ENCODE assay signal across 8 cellular contexts in genomic region chr11:14578551-14578956, GRCh38. TPM values are rescaled to one million over a fixed set of nuclear protein-coding genes. Genes with fewer than 3 reads are reported as not detected.
DNase-seq lines count a peak whose midpoint lies in the region; ATAC-seq, FAIRE-seq and TF ChIP-seq lines count a peak whose summit lies in the region.

No MANE protein-coding gene starts in this region.

- DNase-seq in Daoy (ENCODE audit: low read depth) (peak; percentile 24), bronchial epithelial cell (ENCODE audit: low read depth) (peak; percentile 65), mesenteric fat pad (ENCODE audit: low spot score) (no peak), NCI-H2171 treated with DMSO at 0.1 percent for 48 hours (lab: John Stamatoyannopoulos, UW) (no peak)
- DNase-seq in Jurkat, Clone E6-1 (ENCODE audit: low read depth, low spot score) = peak; percentile 91
- peak in 8 of 9 donors; percentile 57 to 95 (median 92) for DNase-seq in naive thymus-derived CD4-positive, alpha-beta T cell

- CTCF ChIA-PET in naive thymus-derived CD4-positive, alpha-beta T cell (lab: Charles Lee) = interaction anchor here (0.7 to 2.3 kb wide), 12 partner anchors 10 to 328 kb away, joined by 3 to 17 read pairs (median 4); partner anchors contain the start of gene PDE3B

- H3K9me3 Mint-ChIP-seq in T-helper 1 cell treated with Interleukin-12 subunit alpha and Interleukin-12 subunit beta and Interleukin-4 antibody, amounts not matched to agents 30 μg/mL and 1 μg/mL, for 36 hours = peaks cover 27% of the 10 kb centered on the region
- H3K9me3 Mint-ChIP-seq in naive thymus-derived CD4-positive, alpha-beta T cell = peaks cover 10 to 33% (median 24%) of the 10 kb centered on the region in 11 donors

- H3K4me1 ChIP-seq in naive thymus-derived CD4-positive, alpha-beta T cell (ENCODE audit: control insufficient read depth in 2 of 2, insufficient read depth in 2 of 2, low read length in 2 of 2) = peaks cover 39 to 41% of the 10 kb centered on the region in 2 donors

- POLR2A ChIA-PET in naive thymus-derived CD4-positive, alpha-beta T cell (lab: Charles Lee) = interaction anchor here (0.6 to 5.7 kb wide), 22 partner anchors 11 to 330 kb away, joined by 3 to 67 read pairs (median 4); partner anchors contain the start of genes PDE3B and PSMA1

- peak overlapping the region; percentile 35 for H3K4me3 Mint-ChIP-seq in T-helper 1 cell treated with Interleukin-12 subunit alpha and Interleukin-12 subunit beta and Interleukin-4 antibody, amounts not matched to agents 30 μg/mL and 1 μg/mL, for 36 hours
- peak overlapping the region; percentile 40 to 85 (median 62) for H3K4me3 Mint-ChIP-seq in naive thymus-derived CD4-positive, alpha-beta T cell

- H3K27me3 Mint-ChIP-seq in T-helper 1 cell treated with Interleukin-12 subunit alpha and Interleukin-12 subunit beta and Interleukin-4 antibody, amounts not matched to agents 30 μg/mL and 1 μg/mL, for 36 hours (ENCODE audit: low read depth) = no peaks in the 10 kb centered on the region
- no peaks in the 10 kb centered on the region for H3K27me3 Mint-ChIP-seq in naive thymus-derived CD4-positive, alpha-beta T cell

- peaks cover 67% of the 10 kb centered on the region for H3K36me3 Mint-ChIP-seq in T-helper 1 cell treated with Interleukin-12 subunit alpha and Interleukin-12 subunit beta and Interleukin-4 antibody, amounts not matched to agents 30 μg/mL and 1 μg/mL, for 36 hours (ENCODE audit: low read depth)
- H3K36me3 Mint-ChIP-seq in naive thymus-derived CD4-positive, alpha-beta T cell = peaks cover 19 to 85% (median 35%) of the 10 kb centered on the region in 5 donors

- no peak for TF ChIP-seq CTCF in bronchial epithelial cell (IDR thresholded peaks at IDR 0.05; ENCODE audit: insufficient read depth, low read length, severe bottlenecking)

- peak overlapping the region; percentile 79 for H3K27ac ChIP-seq in naive thymus-derived CD4-positive, alpha-beta T cell (ENCODE audit: low read depth, low read length)

- peaks cover 0 to 8% (median 0%) of the 10 kb centered on the region in 3 experiments for H3K9me3 ChIP-seq in naive thymus-derived CD4-positive, alpha-beta T cell (ENCODE audit: control insufficient read depth in 2 of 3, low read length in 3 of 3)

- FAIRE-seq in bronchial epithelial cell (lab: Jason Lieb, UNC) = peak; percentile 86

- intact Hi-C loops in naive thymus-derived CD4-positive, alpha-beta T cell (cut with micrococcal nuclease) = loop anchor here (1.0 kb wide), 8 partner anchors 16 to 314 kb away; partner anchors contain the start of genes PSMA1 (in 2 of the 2) and CYP2R1 (in 1 of the 2)

- peak overlapping the region; percentile 89 for H3K27ac Mint-ChIP-seq in T-helper 1 cell treated with Interleukin-12 subunit alpha and Interleukin-12 subunit beta and Interleukin-4 antibody, amounts not matched to agents 30 μg/mL and 1 μg/mL, for 36 hours
- peak overlapping the region; percentile 92 to 96 (median 95) for H3K27ac Mint-ChIP-seq in naive thymus-derived CD4-positive, alpha-beta T cell

- no peaks in the 10 kb centered on the region for H3K27me3 ChIP-seq in bronchial epithelial cell (ENCODE audit: control insufficient read depth, insufficient read depth, low read length)
- no peaks in the 10 kb centered on the region for H3K27me3 ChIP-seq in naive thymus-derived CD4-positive, alpha-beta T cell (ENCODE audit: control insufficient read depth in 2 of 2, insufficient read depth in 2 of 2, low read length in 2 of 2)

- no peaks in the 10 kb centered on the region for H3K36me3 ChIP-seq in bronchial epithelial cell (ENCODE audit: control insufficient read depth, insufficient read depth, low read length)
- H3K36me3 ChIP-seq in naive thymus-derived CD4-positive, alpha-beta T cell (ENCODE audit: control insufficient read depth in 2 of 3, insufficient read depth in 3 of 3, low read length in 3 of 3) = no peaks in the 10 kb centered on the region

- no peak overlapping the region for H3K4me3 ChIP-seq in Jurkat, Clone E6-1 (ENCODE audit: low read length)
- no peak overlapping the region for H3K4me3 ChIP-seq in bronchial epithelial cell (ENCODE audit: low read depth, low read length)
- peak overlapping the region; percentile 22 for H3K4me3 ChIP-seq in naive thymus-derived CD4-positive, alpha-beta T cell (ENCODE audit: low read length)

- peak; percentile 100 for ATAC-seq in GM21447 (IDR thresholded peaks at IDR 0.05; ENCODE audit: unreplicated experiment)
- ATAC-seq in naive thymus-derived CD4-positive, alpha-beta T cell = peak; percentile 99

- peaks cover 54% of the 10 kb centered on the region for H3K4me1 Mint-ChIP-seq in T-helper 1 cell treated with Interleukin-12 subunit alpha and Interleukin-12 subunit beta and Interleukin-4 antibody, amounts not matched to agents 30 μg/mL and 1 μg/mL, for 36 hours (ENCODE audit: low read depth)
- H3K4me1 Mint-ChIP-seq in naive thymus-derived CD4-positive, alpha-beta T cell = peaks cover 46 to 71% (median 63%) of the 10 kb centered on the region in 7 donors

RNA-seq across cellular contexts. Expression of gene PSMA1, which starts 58.4 kb away (rescaled TPM):
- total RNA-seq in Daoy (2014; rRNA removed; shearing (Covaris generic)) = 309 and 344 TPM in 2 replicates
- 319 TPM for polyA plus RNA-seq in Jurkat, Clone E6-1 (2012; ENCODE audit: insufficient read depth, insufficient read length)
- 123 and 132 TPM in 2 replicates for total RNA-seq in bronchial epithelial cell
- total RNA-seq in naive thymus-derived CD4-positive, alpha-beta T cell = 100 to 1,000 TPM; 103 to 253 (median 120) TPM
- 100 to 1,000 TPM; 128 to 171 TPM for polyA plus RNA-seq in naive thymus-derived CD4-positive, alpha-beta T cell
- 158 TPM for total RNA-seq in mesenteric fat pad

Comparison
In these comparisons a context has a peak if more than half of its experiments do, and no peak if none do; other contexts are left out.
1. DNase-seq: peak in Daoy (single experiment), Jurkat, Clone E6-1 (single experiment), bronchial epithelial cell (single experiment) and naive thymus-derived CD4-positive, alpha-beta T cell (8 of 9); none in mesenteric fat pad (single experiment) and NCI-H2171 treated with DMSO at 0.1 percent for 48 hours (single experiment).